19 cellular contexts compared by ENCODE assay signal in the genomic region with DNA sequence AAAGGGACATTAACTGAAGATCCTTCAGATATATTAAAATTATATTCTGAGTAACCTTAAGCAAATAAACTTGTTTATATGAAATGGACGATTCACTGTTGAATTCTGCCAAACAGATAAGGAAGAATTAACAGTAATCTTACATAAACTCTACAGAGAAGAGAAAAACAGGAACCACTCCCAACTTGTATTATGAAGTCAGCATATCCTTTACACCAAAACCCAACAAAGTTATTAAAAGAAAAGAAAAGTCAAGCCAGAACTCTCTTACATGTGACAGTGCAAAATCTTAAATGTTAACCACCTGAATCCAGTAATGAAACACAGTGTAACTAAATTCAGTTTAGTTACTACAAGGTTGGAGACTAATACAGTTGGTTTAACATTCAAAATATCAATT.
DNase-seq lines count a peak whose midpoint lies in the region; ATAC-seq and TF ChIP-seq lines count a peak whose summit lies in the region.
"Had no signal": no experiment of that assay in that cellular context is flagged by ENCODE, and none has a peak within 500 bp of the region (broad histone marks: within the 10 kb centered on the region; RNA-seq: fewer than 3 reads in every experiment).

No MANE protein-coding gene starts in this region.

- H3K9me3 ChIP-seq in DOHH2 (ENCODE audit: control insufficient read depth, insufficient read depth, low read length): peaks cover 6% of the 10 kb centered on the region; the same call in 1 of the 2 replicates
- no peaks in the 10 kb centered on the region for H3K9me3 ChIP-seq in OCI-LY7 (ENCODE audit: low read length)
- H3K9me3 ChIP-seq: Caco-2, esophagus muscularis mucosa, upper lobe of left lung had no signal

- BruUV-seq in OCI-LY7 (replicated peaks; lab: Mats Ljungman, UMichigan): no TSS peak

- no peaks in the 10 kb centered on the region for H3K36me3 Mint-ChIP-seq in nephron progenitor cell (ENCODE audit: low read depth)
- H3K36me3 Mint-ChIP-seq: immature natural killer cell; naive thymus-derived CD4-positive, alpha-beta T cell had no signal

- DNase-seq in MV-4-11 (lab: John Stamatoyannopoulos, UW) (peak; percentile 56), fibroblast of the aortic adventitia (ENCODE audit: low read depth) (peak; percentile 60), OCI-LY7 (ENCODE audit: low spot score) (no peak), nephron progenitor cell (no peak)
- DNase-seq: activated CD4-positive, alpha-beta T cell treated with anti-CD3 and anti-CD28 coated beads, Interleukin-2, amount 50 U/mL, for 1 hour; activated CD8-positive, alpha-beta memory T cell treated with anti-CD3 and anti-CD28 coated beads, Interleukin-2, amount 50 U/mL, for 48 hours; amygdala; Caco-2; caudate nucleus; glutamatergic neuron; immature natural killer cell; naive thymus-derived CD4-positive, alpha-beta T cell; NCI-H748 treated with DMSO at 0.1 percent for 48 hours; upper lobe of left lung had no signal

- H3K27me3 Mint-ChIP-seq in nephron progenitor cell (ENCODE audit: low read depth, poor library complexity): no peaks in the 10 kb centered on the region

- H3K9me2 ChIP-seq in DOHH2 (replicated peaks; ENCODE audit: control insufficient read depth, low read length) (no peaks in the 10 kb centered on the region), OCI-LY7 (ENCODE audit: insufficient read depth, low read length) (no peaks in the 10 kb centered on the region)

- H4K20me1 ChIP-seq in DOHH2 (ENCODE audit: control insufficient read depth, insufficient read depth, low read depth, low read length) (no peaks in the 10 kb centered on the region), OCI-LY7 (ENCODE audit: insufficient read depth, low read length) (no peaks in the 10 kb centered on the region)

- peaks cover 15% of the 10 kb centered on the region for H3K36me3 ChIP-seq in DOHH2 (ENCODE audit: control insufficient read depth, low read length)
- no peaks in the 10 kb centered on the region for H3K36me3 ChIP-seq in OCI-LY7 (ENCODE audit: insufficient read depth, low read length)
- H3K36me3 ChIP-seq: esophagus muscularis mucosa, upper lobe of left lung had no signal

- ATAC-seq in GM21423 (IDR thresholded peaks at IDR 0.05; ENCODE audit: unreplicated experiment) (peak; percentile 39), GM21786 (IDR thresholded peaks at IDR 0.05; ENCODE audit: unreplicated experiment) (no peak)
- no peak for ATAC-seq in activated CD4-positive, CD25-positive, alpha-beta regulatory T cell treated with anti-CD3 and anti-CD28 coated beads, Interleukin-2, amount 50 U/mL, for 24 hours
- ATAC-seq: naive thymus-derived CD4-positive, alpha-beta T cell had no signal

- POLR2A ChIA-PET in OCI-LY7 (lab: Charles Lee): no interaction called here

- no peak overlapping the region for H2AFZ ChIP-seq in OCI-LY7 (ENCODE audit: low read length)

- no peak overlapping the region for H3K4me3 ChIP-seq in DOHH2 (ENCODE audit: low read length)
- H3K4me3 ChIP-seq in fibroblast of the aortic adventitia (ENCODE audit: low read depth, low read length): no peak overlapping the region
- no peak overlapping the region for H3K4me3 ChIP-seq in OCI-LY7 (ENCODE audit: low read depth, low read length, poor library complexity, severe bottlenecking)
- H3K4me3 ChIP-seq: esophagus muscularis mucosa, upper lobe of left lung had no signal

- H3K4me2 ChIP-seq in DOHH2 (ENCODE audit: low read length) (peak overlapping the region; percentile 22; the same call in 1 of the 2 replicates), OCI-LY7 (ENCODE audit: low read length) (no peak overlapping the region)

- H3K27ac ChIP-seq in DOHH2 (ENCODE audit: low read depth, low read length) (no peak overlapping the region), OCI-LY7 (ENCODE audit: low read depth, low read length, poor library complexity, severe bottlenecking) (no peak overlapping the region)
- H3K27ac ChIP-seq: upper lobe of left lung had no signal

- CTCF ChIA-PET in OCI-LY7 (lab: Charles Lee; ENCODE audit: unreplicated experiment): no interaction called here

- no peak overlapping the region for H3K4me3 Mint-ChIP-seq in nephron progenitor cell
- H3K4me3 Mint-ChIP-seq: immature natural killer cell; naive thymus-derived CD4-positive, alpha-beta T cell had no signal

- intact Hi-C loops in OCI-LY7 (cut with micrococcal nuclease; ENCODE audit: unreplicated experiment): no loop called here

- no peak overlapping the region for H3K27ac Mint-ChIP-seq in nephron progenitor cell
- H3K27ac Mint-ChIP-seq: immature natural killer cell; naive thymus-derived CD4-positive, alpha-beta T cell had no signal

- H3K79me2 ChIP-seq in DOHH2 (ENCODE audit: control insufficient read depth, low read length) (peaks cover 48% of the 10 kb centered on the region), OCI-LY7 (ENCODE audit: insufficient read depth, low read depth, low read length) (no peaks in the 10 kb centered on the region)

- no peaks in the 10 kb centered on the region for H3K27me3 ChIP-seq in DOHH2 (ENCODE audit: control insufficient read depth, low read length)
- H3K27me3 ChIP-seq: esophagus muscularis mucosa, upper lobe of left lung had no signal

- peaks cover 32% of the 10 kb centered on the region for H3K4me1 ChIP-seq in DOHH2 (ENCODE audit: control insufficient read depth, low read length)
- H3K4me1 ChIP-seq in OCI-LY7 (ENCODE audit: insufficient read depth, low read length, poor library complexity, severe bottlenecking): no peaks in the 10 kb centered on the region
- H3K4me1 ChIP-seq: Caco-2, upper lobe of left lung had no signal

- no peaks in the 10 kb centered on the region for H3F3A ChIP-seq in DOHH2 (ENCODE audit: control insufficient read depth, insufficient read depth)

- TF ChIP-seq CTCF in DOHH2 (IDR thresholded peaks at IDR 0.05; ENCODE audit: low read depth, low read length, poor library complexity, severe bottlenecking): no peak
- TF ChIP-seq CTCF in fibroblast of the aortic adventitia (IDR thresholded peaks at IDR 0.05; ENCODE audit: insufficient read depth, low read length): no peak
- no peak for TF ChIP-seq CTCF in OCI-LY7 (conservative IDR thresholded peaks at IDR 0.05; ENCODE audit: low read length)
- TF ChIP-seq CTCF in nephron progenitor cell (IDR thresholded peaks at IDR 0.05): no peak

- no peaks in the 10 kb centered on the region for H3K9me3 Mint-ChIP-seq in nephron progenitor cell

- peaks cover 5% of the 10 kb centered on the region for H3K4me1 Mint-ChIP-seq in nephron progenitor cell
- H3K4me1 Mint-ChIP-seq: immature natural killer cell had no signal

Comparison
In these comparisons a context has a peak if more than half of its experiments do, and no peak if none do; other contexts are left out.
1. DNase-seq: peak in MV-4-11 (single experiment) and fibroblast of the aortic adventitia (single experiment); none in OCI-LY7 (single experiment) and nephron progenitor cell (single experiment).